In the genomic region with DNA sequence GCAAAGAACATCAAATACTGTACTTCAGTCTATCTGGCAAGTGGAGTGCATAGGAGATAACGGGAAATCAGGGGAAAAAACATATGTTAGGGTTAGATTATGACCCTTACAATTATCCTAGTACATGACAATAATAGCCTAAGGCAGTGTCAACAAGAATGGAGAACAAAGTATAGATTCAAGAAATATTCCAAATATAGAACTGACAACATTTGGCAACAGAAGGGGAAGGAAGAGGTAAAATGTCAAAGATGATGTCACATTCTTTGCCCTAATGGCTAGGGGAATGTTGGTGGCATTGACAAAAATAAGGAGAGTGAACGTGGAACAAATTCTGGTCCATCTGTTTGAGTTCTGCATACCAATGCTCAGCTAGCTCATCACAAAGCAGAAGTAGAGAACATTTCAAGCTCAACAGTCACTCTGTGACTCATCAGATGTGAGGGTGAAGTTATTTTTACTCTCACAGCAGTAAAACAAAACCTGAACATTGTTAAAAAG, we compare ENCODE assay signal across 1 cellular context.
TF ChIP-seq lines count a peak whose summit lies in the region.

No MANE protein-coding gene starts in this region.

TF ChIP-seq in HepG2, 621 proteins besides CTCF, POLR2A, EP300 and RAD21:
- TF ChIP-seq RAD51 (IDR thresholded peaks at IDR 0.05; ENCODE audit: borderline replicate concordance) (no peak), FOXO1 (CRISPR knock-in tag; IDR thresholded peaks at IDR 0.05) (no peak), CREB1 (IDR thresholded peaks at IDR 0.05) (0 out of 2 replicates have a peak, but pooled peaks have one; percentile 6), CREB1 (CRISPR knock-in tag; IDR thresholded peaks at IDR 0.05) (no peak), REL (CRISPR knock-in tag; conservative IDR thresholded peaks at IDR 0.05) (no peak), HOXA3 (CRISPR knock-in tag; IDR thresholded peaks at IDR 0.05) (no peak)
